Comparison of ENCODE assay signal across 8 cellular contexts in the genomic region with DNA sequence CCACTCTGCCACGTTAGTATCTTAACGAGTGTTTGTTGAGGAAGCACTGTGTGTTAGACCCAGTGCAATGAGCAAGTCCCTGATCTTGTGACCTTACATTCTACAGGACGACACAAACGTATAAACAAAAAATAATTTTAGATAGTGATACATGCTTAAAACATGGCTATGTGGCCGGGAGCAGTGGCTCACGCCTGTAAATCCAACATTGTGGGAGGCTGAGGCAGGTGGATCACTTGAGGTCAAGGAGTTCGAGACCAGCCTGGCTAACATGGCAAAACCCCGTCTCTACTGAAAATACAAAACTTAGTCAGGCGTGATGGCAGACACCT. TPM values are rescaled to one million over a fixed set of nuclear protein-coding genes. Genes with fewer than 3 reads are reported as not detected.
DNase-seq lines count a peak whose midpoint lies in the region; ATAC-seq, FAIRE-seq and TF ChIP-seq lines count a peak whose summit lies in the region.

No MANE protein-coding gene starts in this region.

- peak overlapping the region; percentile 44 to 80 for H3K27ac ChIP-seq in mucosa of rectum (ENCODE audit: low read depth in 2 of 2, low read length in 2 of 2)

- no peaks in the 10 kb centered on the region for H3K9me3 Mint-ChIP-seq in stimulated activated naive CD8-positive, alpha-beta T cell treated with anti-CD3 and anti-CD28 coated beads, Interleukin-15, Interleukin-2, amounts not matched to agents 100 ng/mL and 50 ng/mL, for 24 hours

- TF ChIP-seq CTCF in bronchial epithelial cell (IDR thresholded peaks at IDR 0.05; ENCODE audit: insufficient read depth, low read length, severe bottlenecking) = no peak

- H3K27me3 Mint-ChIP-seq in stimulated activated naive CD8-positive, alpha-beta T cell treated with anti-CD3 and anti-CD28 coated beads, Interleukin-15, Interleukin-2, amounts not matched to agents 100 ng/mL and 50 ng/mL, for 24 hours = no peaks in the 10 kb centered on the region

- peaks cover 44% of the 10 kb centered on the region for H3K4me1 Mint-ChIP-seq in stimulated activated naive CD8-positive, alpha-beta T cell treated with anti-CD3 and anti-CD28 coated beads, Interleukin-15, Interleukin-2, amounts not matched to agents 100 ng/mL and 50 ng/mL, for 24 hours (ENCODE audit: low read depth)

- peaks cover 10% of the 10 kb centered on the region for H3K36me3 Mint-ChIP-seq in stimulated activated naive CD8-positive, alpha-beta T cell treated with anti-CD3 and anti-CD28 coated beads, Interleukin-15, Interleukin-2, amounts not matched to agents 100 ng/mL and 50 ng/mL, for 24 hours (ENCODE audit: low read depth)

- peaks cover 14 to 16% of the 10 kb centered on the region in 2 donors for H3K4me1 ChIP-seq in mucosa of rectum (ENCODE audit: control insufficient read depth in 2 of 2, insufficient read depth in 2 of 2, low read length in 2 of 2)

- ATAC-seq in stimulated activated naive CD8-positive, alpha-beta T cell treated with anti-CD3 and anti-CD28 coated beads, Interleukin-15, Interleukin-2, amounts not matched to agents 100 U/mL and 50 U/mL, for 24 hours = no peak
- ATAC-seq in HG03139 (IDR thresholded peaks at IDR 0.05; ENCODE audit: unreplicated experiment) = no peak

- H3K36me3 ChIP-seq in bronchial epithelial cell (ENCODE audit: control insufficient read depth, insufficient read depth, low read length) (no peaks in the 10 kb centered on the region), mucosa of rectum (ENCODE audit: control insufficient read depth in 2 of 2, insufficient read depth in 2 of 2, low read length in 2 of 2) (no peaks in the 10 kb centered on the region)

- H3K4me3 ChIP-seq in bronchial epithelial cell (ENCODE audit: low read depth, low read length) = peak overlapping the region; percentile 55
- H3K4me3 ChIP-seq in mucosa of rectum (ENCODE audit: low read length in 2 of 2) = peak overlapping the region; percentile 64 to 78

- no peak for DNase-seq in stimulated activated naive CD8-positive, alpha-beta T cell treated with anti-CD3 and anti-CD28 coated beads, Interleukin-15, Interleukin-2, amounts not matched to agents 100 U/mL and 50 U/mL, for 24 hours
- DNase-seq in bronchial epithelial cell (ENCODE audit: low read depth) (no peak), NCI-H1417 (lab: John Stamatoyannopoulos, UW) (no peak), HuH-7 (ENCODE audit: low spot score) (no peak), HK-2 (ENCODE audit: unreplicated experiment) (no peak)

- H3K27ac Mint-ChIP-seq in stimulated activated naive CD8-positive, alpha-beta T cell treated with anti-CD3 and anti-CD28 coated beads, Interleukin-15, Interleukin-2, amounts not matched to agents 100 ng/mL and 50 ng/mL, for 24 hours = peak overlapping the region; percentile 89

- H3K4me3 Mint-ChIP-seq in stimulated activated naive CD8-positive, alpha-beta T cell treated with anti-CD3 and anti-CD28 coated beads, Interleukin-15, Interleukin-2, amounts not matched to agents 100 ng/mL and 50 ng/mL, for 24 hours = peak overlapping the region; percentile 83

- H3K9me3 ChIP-seq in mucosa of rectum (ENCODE audit: control insufficient read depth in 2 of 2, low read length in 2 of 2) = no peaks in the 10 kb centered on the region

- H3K27me3 ChIP-seq in bronchial epithelial cell (ENCODE audit: control insufficient read depth, insufficient read depth, low read length) (no peaks in the 10 kb centered on the region), mucosa of rectum (ENCODE audit: control insufficient read depth in 2 of 2, insufficient read depth in 2 of 2, low read length in 2 of 2) (no peaks in the 10 kb centered on the region)

- peak overlapping the region; percentile 69 to 82 for H3K9ac ChIP-seq in mucosa of rectum (ENCODE audit: low read depth in 1 of 2, low read length in 2 of 2)

- no peak for FAIRE-seq in bronchial epithelial cell (lab: Jason Lieb, UNC)

RNA-seq across cellular contexts. Expression of a gene that starts 19.6 kb away (rescaled TPM):
- 48.4 and 49.5 TPM in 2 replicates for total RNA-seq in bronchial epithelial cell

RNA-seq across cellular contexts. Expression of a gene that starts 20.4 kb away (rescaled TPM):
- 16.3 and 19.6 TPM in 2 replicates for total RNA-seq in bronchial epithelial cell

RNA-seq across cellular contexts. Expression of a gene that starts 27.2 kb away (rescaled TPM):
- 3.2 and 3.7 TPM in 2 replicates for total RNA-seq in bronchial epithelial cell

RNA-seq across cellular contexts. Expression of a gene that starts 34.1 kb away (rescaled TPM):
- total RNA-seq in bronchial epithelial cell = 23.4 and 26.9 TPM in 2 replicates

RNA-seq across cellular contexts. Expression of a gene that starts 45.2 kb away (rescaled TPM):
- 19.7 and 23.4 TPM in 2 replicates for total RNA-seq in bronchial epithelial cell
